8 cellular contexts compared by ENCODE assay signal in the genomic region with DNA sequence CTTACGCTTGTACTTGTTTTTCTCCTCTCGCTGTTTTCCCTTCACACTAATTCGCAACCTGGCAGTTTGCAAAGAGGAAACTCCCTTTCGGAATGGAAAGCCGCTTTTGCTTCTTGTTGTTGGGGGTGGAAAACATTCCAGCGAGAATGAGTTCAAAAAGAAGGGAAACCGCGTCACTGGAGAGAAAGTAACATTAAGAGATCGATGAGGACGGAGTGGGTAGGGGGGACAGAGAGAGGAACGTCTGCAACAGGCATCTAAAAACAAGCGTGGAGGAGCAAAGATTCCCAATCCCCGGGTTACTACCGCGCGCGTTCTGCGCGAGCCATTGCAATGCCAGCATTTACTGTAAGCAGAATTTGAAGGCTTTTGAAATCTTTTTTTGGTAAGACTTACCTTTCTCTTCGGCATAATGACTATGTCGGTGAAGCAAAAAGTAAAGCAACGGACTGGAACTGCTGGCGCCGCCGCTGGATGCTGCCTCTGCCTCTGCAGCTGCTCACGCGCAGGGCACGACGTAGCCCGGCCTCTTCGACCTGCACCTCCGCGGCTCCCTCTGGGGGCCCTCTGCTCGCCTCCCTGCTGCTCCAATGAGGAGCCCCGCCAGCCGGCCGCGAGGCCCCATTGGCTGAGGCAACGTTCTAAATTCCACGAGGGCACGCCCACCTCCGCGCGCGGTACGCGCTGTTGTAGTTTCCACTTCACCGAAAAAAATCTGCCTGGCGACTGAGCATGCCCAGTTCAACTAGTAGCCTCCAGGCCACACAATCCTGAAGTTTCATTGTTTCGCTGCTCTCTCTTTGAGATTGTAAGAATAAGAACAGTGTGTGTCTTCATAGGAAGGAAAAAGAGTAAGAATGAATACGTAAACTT. TPM values are rescaled to one million over a fixed set of nuclear protein-coding genes. Genes with fewer than 3 reads are reported as not detected.
DNase-seq lines count a peak whose midpoint lies in the region; ATAC-seq and TF ChIP-seq lines count a peak whose summit lies in the region.

Gene HMGN3 (minus strand): TSS at position 533 of the 873 bp plus-strand sequence.

- H3K4me3 ChIP-seq in GM12875 (ENCODE audit: low read depth, low read length) (peak within 1 kb of the TSS; percentile 55), adrenal gland (peak within 1 kb of the TSS; percentile 61 to 87 (median 75)), heart left ventricle (peak within 1 kb of the TSS; percentile 55 to 89 (median 74))

- intact Hi-C loops in adrenal gland (cut with DNase I) = no loop called here
- intact Hi-C loops in heart left ventricle (cut with DNase I) = loop anchor here (1.0 to 10.0 kb wide), 10 partner anchors 156 to 870 kb away; partner anchors contain the start of genes PHIP (in 8 of the 10), LCA5 (in 6 of the 10) and BCKDHB (in 1 of the 10)

- peaks cover 5% of the 10 kb centered on the region for H3K9me3 Mint-ChIP-seq in type B pancreatic cell

- peaks cover 19% of the 10 kb centered on the region for H3K36me3 Mint-ChIP-seq in type B pancreatic cell

- peak within 1 kb of the TSS; percentile 97 for H3K4me3 Mint-ChIP-seq in type B pancreatic cell

- TF ChIP-seq POLR2A in adrenal gland (IDR thresholded peaks at IDR 0.05) (peak; percentile 88 to 99), heart left ventricle (IDR thresholded peaks at IDR 0.05) (peak in 1 of 2 donors; percentile 90)

- 2 to 4% (median 2%) methylated on average over 29 to 51 of the region's 51 CpGs for WGBS in adrenal gland, 4 donors
- WGBS in heart left ventricle, 4 donors = 2 to 3% (median 3%) methylated on average over 51 of the region's 51 CpGs

- H3K27me3 Mint-ChIP-seq in type B pancreatic cell = no peaks in the 10 kb centered on the region

- TF ChIP-seq CTCF in GM12875 (IDR thresholded peaks at IDR 0.05; ENCODE audit: borderline replicate concordance, insufficient read depth, low read depth, low read length) (peak; percentile 17; the same call in 1 of the 2 replicates), adrenal gland (IDR thresholded peaks at IDR 0.05) (peak in 2 of 6 experiments; percentile 17 to 22), heart left ventricle (IDR thresholded peaks at IDR 0.05) (peak in 6 of 12 donors; percentile 10 to 53 (median 26)), type B pancreatic cell (conservative IDR thresholded peaks at IDR 0.05) (no peak)

- ATAC-seq in HG02763 (IDR thresholded peaks at IDR 0.05; ENCODE audit: unreplicated experiment) (peak; percentile 92), heart left ventricle (peak; percentile 97)

- peak within 1 kb of the TSS; percentile 20 to 97 (median 93) for H3K27ac ChIP-seq in adrenal gland
- H3K27ac ChIP-seq in heart left ventricle = peak within 1 kb of the TSS; percentile 86 to 98 (median 92)

- H3K36me3 ChIP-seq in adrenal gland (replicated peaks in 1 of 2) (no peaks in the 10 kb centered on the region), heart left ventricle (no peaks in the 10 kb centered on the region)

- H3K4me1 ChIP-seq in adrenal gland (replicated peaks in 1 of 2) (peaks cover 0 to 35% of the 10 kb centered on the region in 2 donors), heart left ventricle (peaks cover 3 to 31% (median 13%) of the 10 kb centered on the region in 12 donors)

- peak within 1 kb of the TSS; percentile 93 for H3K27ac Mint-ChIP-seq in type B pancreatic cell

- H3K9me3 ChIP-seq in adrenal gland (replicated peaks in 1 of 3) (no peaks in the 10 kb centered on the region), heart left ventricle (no peaks in the 10 kb centered on the region)

- H3K27me3 ChIP-seq in adrenal gland = no peaks in the 10 kb centered on the region
- H3K27me3 ChIP-seq in heart left ventricle = no peaks in the 10 kb centered on the region

- DNase-seq in NCI-H1417 treated with DMSO at 0.1 percent for 48 hours (lab: John Stamatoyannopoulos, UW) (peak; percentile 75), T-helper 1 cell (peak; percentile 73 to 96 (median 85)), adrenal gland (peak; percentile 94 to 99 (median 98)), heart left ventricle (peak; percentile 95 to 99 (median 98)), pons (ENCODE audit: low spot score) (peak; percentile 96), type B pancreatic cell (ENCODE audit: extremely low spot score, unreplicated experiment) (peak; percentile 96)

- peaks cover 10% of the 10 kb centered on the region for H3K4me1 Mint-ChIP-seq in type B pancreatic cell (ENCODE audit: unreplicated experiment)

RNA-seq across cellular contexts. Expression of gene HMGN3, which starts in this region (rescaled TPM):
- 100 to 1,000 TPM in 6 of 8 donors, 10 to 100 TPM in 2; 87.5 to 207 (median 117) TPM for total RNA-seq in adrenal gland
- polyA plus RNA-seq in adrenal gland = 100 to 1,000 TPM; 215 to 271 (median 215) TPM
- 100 to 1,000 TPM in 8 of 9 donors, 10 to 100 TPM in 1; 91.9 to 168 (median 127) TPM for total RNA-seq in heart left ventricle
- 100 to 1,000 TPM in 1 of 2 donors, 10 to 100 TPM in 1; 69.4 to 219 TPM for polyA plus RNA-seq in heart left ventricle
- 163 and 261 TPM in 2 replicates for total RNA-seq in type B pancreatic cell (ENCODE audit: low replicate concordance)

Comparison
In these comparisons a context has a peak if more than half of its experiments do, and no peak if none do; other contexts are left out.
1. Peak in every context shown above with its lines: DNase-seq, ATAC-seq, H3K4me3 ChIP-seq and H3K27ac ChIP-seq.
2. intact Hi-C loops: an anchor here in heart left ventricle (1.0 to 10.0 kb wide); none called in adrenal gland.